In the genomic region with DNA sequence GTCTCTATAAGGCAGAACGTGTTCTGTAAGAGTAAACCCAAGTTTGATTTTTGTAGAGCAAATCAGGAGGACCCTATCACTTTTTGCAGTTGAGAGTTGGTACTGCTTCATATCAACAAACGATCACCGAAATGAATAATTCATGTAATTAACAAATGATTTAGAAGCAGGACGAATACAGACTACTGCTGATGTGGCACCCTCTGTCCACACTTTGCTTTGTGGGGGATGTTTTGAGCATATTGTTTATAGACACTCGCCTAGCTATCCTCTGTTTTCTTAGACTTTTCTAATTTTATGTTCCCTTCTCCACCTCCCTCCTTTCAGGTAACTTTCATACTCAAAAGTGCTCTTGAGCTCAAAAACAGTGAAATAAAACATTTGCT, we compare ENCODE assay signal across 8 cellular contexts. TPM values are rescaled to one million over a fixed set of nuclear protein-coding genes. Genes with fewer than 3 reads are reported as not detected.
DNase-seq lines count a peak whose midpoint lies in the region; ATAC-seq and TF ChIP-seq lines count a peak whose summit lies in the region.

No MANE protein-coding gene starts in this region.

- peak overlapping the region; percentile 93 for H3K27ac Mint-ChIP-seq in activated T-cell treated with anti-CD3 and anti-CD28 coated beads, Interleukin-2, amount 50 U/mL, for 24 hours
- peak overlapping the region; percentile 95 for H3K27ac Mint-ChIP-seq in activated T-helper 2 cell treated with anti-CD3 and anti-CD28 coated beads, Interferon-gamma antibody, Interleukin-2, Interleukin-4, amounts not matched to agents 10 μg/mL and 5 μg/mL and 100 μg/mL, durations not matched to agents 14 hours and 24 hours and 36 hours

- H3K4me3 ChIP-seq in thymus (ENCODE audit: low read length), result peak overlapping the region; percentile 68

- H3K9me3 Mint-ChIP-seq in activated T-cell treated with anti-CD3 and anti-CD28 coated beads, Interleukin-2, amount 50 U/mL, for 24 hours, result no peaks in the 10 kb centered on the region
- no peaks in the 10 kb centered on the region for H3K9me3 Mint-ChIP-seq in activated T-helper 2 cell treated with anti-CD3 and anti-CD28 coated beads, Interferon-gamma antibody, Interleukin-2, Interleukin-4, amounts not matched to agents 10 μg/mL and 5 μg/mL and 100 μg/mL, durations not matched to agents 14 hours and 24 hours and 36 hours

- no peaks in the 10 kb centered on the region for H3K9me3 ChIP-seq in thymus (ENCODE audit: control insufficient read depth)

- H3K27me3 ChIP-seq in thymus (ENCODE audit: control insufficient read depth, insufficient read depth), result no peaks in the 10 kb centered on the region

- H3K27ac ChIP-seq in thymus (ENCODE audit: low read depth), result peak overlapping the region; percentile 25
- H3K27ac ChIP-seq in RWPE1, result no peak overlapping the region

- peak overlapping the region; percentile 88 for H3K4me3 Mint-ChIP-seq in activated T-cell treated with anti-CD3 and anti-CD28 coated beads, Interleukin-2, amount 50 U/mL, for 24 hours
- H3K4me3 Mint-ChIP-seq in activated T-helper 2 cell treated with anti-CD3 and anti-CD28 coated beads, Interferon-gamma antibody, Interleukin-2, Interleukin-4, amounts not matched to agents 10 μg/mL and 5 μg/mL and 100 μg/mL, durations not matched to agents 14 hours and 24 hours and 36 hours (ENCODE audit: low read depth), result peak overlapping the region; percentile 97

- peaks cover 17% of the 10 kb centered on the region for H3K4me1 ChIP-seq in thymus (ENCODE audit: control insufficient read depth, insufficient read depth, low read length)

- no peaks in the 10 kb centered on the region for H3K36me3 ChIP-seq in thymus (ENCODE audit: control insufficient read depth, insufficient read depth)

- no peak for DNase-seq in activated T-cell treated with anti-CD3 and anti-CD28 coated beads, Interleukin-2, amount 50 U/mL, for 24 hours
- DNase-seq in activated T-cell treated with anti-CD3 and anti-CD28 coated beads, Interleukin-2, amount 50 U/mL, for 1 hour, result no peak
- no peak for DNase-seq in activated T-helper 2 cell treated with anti-CD3 and anti-CD28 coated beads, Interferon-gamma antibody, Interleukin-2, Interleukin-4, amounts not matched to agents 10 μg/mL and 5 μg/mL and 100 μg/mL, durations not matched to agents 14 hours and 24 hours and 36 hours (ENCODE audit: low spot score)
- DNase-seq in iris pigment epithelial cell (ENCODE audit: low read depth), result peak; percentile 28
- DNase-seq in RWPE1 (ENCODE audit: low spot score), result no peak
- no peak for DNase-seq in AG08395 (ENCODE audit: low spot score)

- no peaks in the 10 kb centered on the region for H3K27me3 Mint-ChIP-seq in activated T-cell treated with anti-CD3 and anti-CD28 coated beads, Interleukin-2, amount 50 U/mL, for 24 hours
- peaks cover 2% of the 10 kb centered on the region for H3K27me3 Mint-ChIP-seq in activated T-helper 2 cell treated with anti-CD3 and anti-CD28 coated beads, Interferon-gamma antibody, Interleukin-2, Interleukin-4, amounts not matched to agents 10 μg/mL and 5 μg/mL and 100 μg/mL, durations not matched to agents 14 hours and 24 hours and 36 hours (ENCODE audit: low read depth)

- H3K4me1 Mint-ChIP-seq in activated T-cell treated with anti-CD3 and anti-CD28 coated beads, Interleukin-2, amount 50 U/mL, for 24 hours (ENCODE audit: low read depth), result peaks cover 49% of the 10 kb centered on the region
- peaks cover 36% of the 10 kb centered on the region for H3K4me1 Mint-ChIP-seq in activated T-helper 2 cell treated with anti-CD3 and anti-CD28 coated beads, Interferon-gamma antibody, Interleukin-2, Interleukin-4, amounts not matched to agents 10 μg/mL and 5 μg/mL and 100 μg/mL, durations not matched to agents 14 hours and 24 hours and 36 hours (ENCODE audit: low read depth)

- 3% methylated on average over 5 of the region's 5 CpGs for WGBS in thymus

- no peak for ATAC-seq in HG02870 (IDR thresholded peaks at IDR 0.05; ENCODE audit: unreplicated experiment)

- no peak for TF ChIP-seq CTCF in RWPE1 (conservative IDR thresholded peaks at IDR 0.05; ENCODE audit: low read depth)

- intact Hi-C loops in activated T-helper 2 cell treated with anti-CD3 and anti-CD28 coated beads, Interferon-gamma antibody, Interleukin-2, Interleukin-4, amounts not matched to agents 10 μg/mL and 5 μg/mL and 100 μg/mL, durations not matched to agents 14 hours and 24 hours and 36 hours (cut with micrococcal nuclease), result no loop called here

- POLR2A ChIA-PET in RWPE1 (lab: Yijun Ruan, JAX; ENCODE audit: low non-redundant PET), result interaction anchor here (0.6 kb wide), 1 partner anchor 164 kb away, joined by 3 read pairs; no protein-coding TSS in a partner anchor

- peaks cover 12% of the 10 kb centered on the region for H3K36me3 Mint-ChIP-seq in activated T-cell treated with anti-CD3 and anti-CD28 coated beads, Interleukin-2, amount 50 U/mL, for 24 hours (ENCODE audit: low read depth)
- H3K36me3 Mint-ChIP-seq in activated T-helper 2 cell treated with anti-CD3 and anti-CD28 coated beads, Interferon-gamma antibody, Interleukin-2, Interleukin-4, amounts not matched to agents 10 μg/mL and 5 μg/mL and 100 μg/mL, durations not matched to agents 14 hours and 24 hours and 36 hours (ENCODE audit: low read depth), result peaks cover 3% of the 10 kb centered on the region

- CTCF ChIA-PET in RWPE1 (lab: Yijun Ruan, JAX), result interaction anchor here (0.7 kb wide), 2 partner anchors 417 to 601 kb away, joined by 3 to 6 read pairs; no protein-coding TSS in a partner anchor

RNA-seq across cellular contexts. Expression of gene CD2AP, which starts 1.6 kb away (rescaled TPM):
- total RNA-seq in activated T-helper 2 cell treated with anti-CD3 and anti-CD28 coated beads, Interferon-gamma antibody, Interleukin-2, Interleukin-4, amounts not matched to agents 10 μg/mL and 5 μg/mL and 100 μg/mL, durations not matched to agents 14 hours and 24 hours and 36 hours, result 26.0 and 29.1 TPM in 2 replicates
- polyA plus RNA-seq in thymus, result 28.0 TPM
